Comparison of ENCODE assay signal across 8 cellular contexts in the genomic region with DNA sequence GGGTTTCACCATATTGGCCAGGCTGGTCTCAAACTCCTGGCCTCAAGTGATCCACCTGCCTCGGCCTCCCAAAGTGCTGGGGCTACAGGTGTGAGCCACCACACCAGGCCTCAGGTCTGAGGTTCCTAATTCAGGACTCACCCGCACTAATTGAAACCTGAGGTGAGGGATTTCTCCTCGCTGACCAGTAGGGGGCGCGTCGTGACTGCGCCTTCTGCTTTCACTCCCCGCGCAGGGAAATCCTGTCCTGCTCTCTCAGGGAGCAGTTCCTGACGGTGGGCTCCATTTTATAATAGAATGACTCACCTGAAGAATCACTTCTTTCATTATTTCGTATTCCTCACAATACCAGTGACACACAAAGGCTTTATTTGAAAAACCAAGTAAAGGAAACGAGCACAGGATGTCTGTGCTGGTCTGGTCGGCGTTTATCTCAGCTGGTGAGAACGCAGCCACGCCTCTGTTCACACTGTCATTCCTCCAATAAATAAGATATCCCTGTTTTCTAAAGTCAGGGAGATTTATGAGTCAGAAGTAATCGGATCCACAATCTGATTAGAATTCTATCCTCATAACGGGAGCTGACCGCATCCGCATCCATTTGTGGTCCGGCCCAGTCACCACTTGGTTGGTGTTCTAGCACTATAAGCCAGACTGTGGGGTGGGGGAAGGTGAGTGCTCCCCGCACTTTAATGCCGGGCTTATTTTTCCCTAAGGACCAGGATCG. TPM values are rescaled to one million over a fixed set of nuclear protein-coding genes. Genes with fewer than 3 reads are reported as not detected.
DNase-seq lines count a peak whose midpoint lies in the region; ATAC-seq and TF ChIP-seq lines count a peak whose summit lies in the region.

No MANE protein-coding gene starts in this region.

- intact Hi-C loops in left ventricle myocardium inferior (cut with micrococcal nuclease) = loop anchor here (10.0 kb wide), 1 partner anchor 168 kb away; no protein-coding TSS in a partner anchor
- intact Hi-C loops in posterior vena cava (cut with DNase I) = loop anchor here (10.0 kb wide), 2 partner anchors 168 to 178 kb away; no protein-coding TSS in a partner anchor

- ATAC-seq in DND-41 (ENCODE audit: insufficient read depth, low read depth) (peak; percentile 92), upper lobe of left lung (ENCODE audit: low FRiP score in 2 of 2) (peak; percentile 92 to 93)

- H3K9me3 Mint-ChIP-seq in T-helper 1 cell treated with Interleukin-12 subunit alpha and Interleukin-12 subunit beta and Interleukin-4 antibody, amounts not matched to agents 30 μg/mL and 1 μg/mL, for 36 hours = no peaks in the 10 kb centered on the region

- no peaks in the 10 kb centered on the region for H3K9me2 ChIP-seq in GM23248 (ENCODE audit: insufficient read depth)

- WGBS in GM23248 (ENCODE audit: low coverage in 1 of 2, low lambda C conversion rate in 2 of 2, missing lambda C conversion rate in 2 of 2), 2 experiments = 16 to 20% methylated on average over 24 of the region's 24 CpGs
- WGBS in upper lobe of left lung, 2 donors = 21 to 24% methylated on average over 23 to 24 of the region's 24 CpGs

- H3K4me3 Mint-ChIP-seq in T-helper 1 cell treated with Interleukin-12 subunit alpha and Interleukin-12 subunit beta and Interleukin-4 antibody, amounts not matched to agents 30 μg/mL and 1 μg/mL, for 36 hours = peak overlapping the region; percentile 38

- H3K4me3 ChIP-seq in DND-41 (ENCODE audit: low read depth in 1 of 2, low read length in 2 of 2) (no peak overlapping the region), GM23248 (peak overlapping the region; percentile 69), left ventricle myocardium inferior (peak overlapping the region; percentile 52), upper lobe of left lung (peak overlapping the region in 2 of 4 donors; percentile 28 to 40)

- H3K9ac ChIP-seq in DND-41 (ENCODE audit: low read depth, low read length) (no peak overlapping the region), GM23248 (peak overlapping the region; percentile 61)

- H2AFZ ChIP-seq in DND-41 (ENCODE audit: low read depth, low read length) (peak overlapping the region; percentile 48), GM23248 (peak overlapping the region; percentile 91)

- no peak overlapping the region for H3K4me2 ChIP-seq in DND-41 (ENCODE audit: insufficient read depth, low read length)
- H3K4me2 ChIP-seq in GM23248 (ENCODE audit: unreplicated experiment) = peak overlapping the region; percentile 72

- peaks cover 19% of the 10 kb centered on the region for H3K4me1 Mint-ChIP-seq in T-helper 1 cell treated with Interleukin-12 subunit alpha and Interleukin-12 subunit beta and Interleukin-4 antibody, amounts not matched to agents 30 μg/mL and 1 μg/mL, for 36 hours (ENCODE audit: low read depth)

- peak overlapping the region; percentile 51 for H3K27ac Mint-ChIP-seq in T-helper 1 cell treated with Interleukin-12 subunit alpha and Interleukin-12 subunit beta and Interleukin-4 antibody, amounts not matched to agents 30 μg/mL and 1 μg/mL, for 36 hours

- H3K27me3 Mint-ChIP-seq in T-helper 1 cell treated with Interleukin-12 subunit alpha and Interleukin-12 subunit beta and Interleukin-4 antibody, amounts not matched to agents 30 μg/mL and 1 μg/mL, for 36 hours (ENCODE audit: low read depth) = no peaks in the 10 kb centered on the region

- H4K20me1 ChIP-seq in DND-41 (ENCODE audit: insufficient read depth, low read length) = no peaks in the 10 kb centered on the region
- no peaks in the 10 kb centered on the region for H4K20me1 ChIP-seq in GM23248 (ENCODE audit: insufficient read depth)

- TF ChIP-seq EP300 in upper lobe of left lung (IDR thresholded peaks at IDR 0.05) = no peak

- DNase-seq in DND-41 = peak; percentile 70
- peak; percentile 94 for DNase-seq in GM23248
- DNase-seq in LoVo (ENCODE audit: low spot score) = peak; percentile 90
- peak; percentile 76 for DNase-seq in amniotic stem cell (lab: John Stamatoyannopoulos, UW)
- peak; percentile 65 for DNase-seq in left ventricle myocardium inferior
- DNase-seq in posterior vena cava (ENCODE audit: low spot score) = peak; percentile 94
- DNase-seq in upper lobe of left lung = peak; percentile 62 to 84

- no peaks in the 10 kb centered on the region for H3K27me3 ChIP-seq in DND-41 (ENCODE audit: insufficient read depth, low read length, poor library complexity)
- H3K27me3 ChIP-seq in GM23248 (replicated peaks; ENCODE audit: insufficient read depth) = no peaks in the 10 kb centered on the region
- no peaks in the 10 kb centered on the region for H3K27me3 ChIP-seq in left ventricle myocardium inferior (ENCODE audit: low read depth)
- H3K27me3 ChIP-seq in upper lobe of left lung = no peaks in the 10 kb centered on the region

- H3K79me2 ChIP-seq in DND-41 (ENCODE audit: insufficient read depth, low read length) = no peaks in the 10 kb centered on the region
- no peaks in the 10 kb centered on the region for H3K79me2 ChIP-seq in GM23248 (ENCODE audit: insufficient read depth)

- H3K36me3 ChIP-seq in DND-41 (ENCODE audit: insufficient read depth, low read length) (no peaks in the 10 kb centered on the region), GM23248 (ENCODE audit: low read depth) (no peaks in the 10 kb centered on the region), left ventricle myocardium inferior (no peaks in the 10 kb centered on the region), upper lobe of left lung (no peaks in the 10 kb centered on the region)

- H3F3A ChIP-seq in GM23248 (ENCODE audit: insufficient read depth) = peaks cover 21% of the 10 kb centered on the region

- no peaks in the 10 kb centered on the region for H3K36me3 Mint-ChIP-seq in T-helper 1 cell treated with Interleukin-12 subunit alpha and Interleukin-12 subunit beta and Interleukin-4 antibody, amounts not matched to agents 30 μg/mL and 1 μg/mL, for 36 hours (ENCODE audit: low read depth)

- in situ Hi-C loops in GM23248 (cut with MboI) = loop anchor here (10.0 kb wide), 1 partner anchor 168 kb away; no protein-coding TSS in a partner anchor

- H3K4me1 ChIP-seq in DND-41 (ENCODE audit: insufficient read depth, low read length) (no peaks in the 10 kb centered on the region), GM23248 (ENCODE audit: insufficient read depth) (peaks cover 20% of the 10 kb centered on the region), left ventricle myocardium inferior (peaks cover 22% of the 10 kb centered on the region), upper lobe of left lung (peaks cover 17 to 22% (median 18%) of the 10 kb centered on the region in 4 donors)

- TF ChIP-seq CTCF in DND-41 (IDR thresholded peaks at IDR 0.05; ENCODE audit: borderline replicate concordance, extremely low read depth, low read length, poor library complexity, severe bottlenecking) = peak; percentile 90
- peak; percentile 94 for TF ChIP-seq CTCF in left ventricle myocardium inferior (IDR thresholded peaks at IDR 0.05; ENCODE audit: borderline replicate concordance)
- TF ChIP-seq CTCF in upper lobe of left lung (IDR thresholded peaks at IDR 0.05) = peak; percentile 85 to 95 (median 90)

- no peak overlapping the region for H3K27ac ChIP-seq in DND-41 (ENCODE audit: low read length)
- H3K27ac ChIP-seq in GM23248 = peak overlapping the region; percentile 55
- H3K27ac ChIP-seq in left ventricle myocardium inferior (replicated peaks) = peak overlapping the region; percentile 58
- peak overlapping the region; percentile 35 to 82 (median 56) for H3K27ac ChIP-seq in upper lobe of left lung

- TF ChIP-seq POLR2A in upper lobe of left lung (IDR thresholded peaks at IDR 0.05) = no peak

- H3K9me3 ChIP-seq in DND-41 (ENCODE audit: insufficient read depth, low read length, severe bottlenecking) (no peaks in the 10 kb centered on the region), GM23248 (ENCODE audit: low read depth) (no peaks in the 10 kb centered on the region), left ventricle myocardium inferior (replicated peaks) (no peaks in the 10 kb centered on the region), upper lobe of left lung (no peaks in the 10 kb centered on the region)

RNA-seq across cellular contexts. Expression of gene BAG3, which starts 35.4 kb away (rescaled TPM):
- total RNA-seq in GM23248 (2014; rRNA removed; shearing (Covaris generic)) = 18.1 and 20.0 TPM in 2 replicates
- 88.2 and 99.5 TPM in 2 replicates for polyA plus RNA-seq in GM23248 (2016; fragmentation: Nextera tagmentation; extraction: Ambion mirVana)
- total RNA-seq in left ventricle myocardium inferior = 164 TPM
- total RNA-seq in posterior vena cava = 10 to 100 TPM; 52.6 to 65.2 TPM
- total RNA-seq in upper lobe of left lung = 10 to 100 TPM; 23.0 to 53.8 (median 40.3) TPM

RNA-seq across cellular contexts. Expression of gene INPP5F, which starts 39.2 kb away (rescaled TPM):
- total RNA-seq in GM23248 (2014; rRNA removed; shearing (Covaris generic)) = 9.9 and 10.9 TPM in 2 replicates
- 6.6 and 8.5 TPM in 2 replicates for polyA plus RNA-seq in GM23248 (2016; fragmentation: Nextera tagmentation; extraction: Ambion mirVana)
- total RNA-seq in left ventricle myocardium inferior (4.9 TPM), posterior vena cava (10 to 100 TPM; 10.5 to 21.9 TPM), upper lobe of left lung (10 to 100 TPM in 3 of 6 donors, 1 to 10 TPM in 3; 6.7 to 14.4 (median 10.1) TPM)

Comparison
In these comparisons a context has a peak if more than half of its experiments do, and no peak if none do; other contexts are left out.
1. H3K4me3 ChIP-seq: peak in GM23248 (single experiment) and left ventricle myocardium inferior (single experiment); none in DND-41 (0 of 2).
2. Peak in every context shown above with its lines, with median percentiles within 50 percentile points of each other: DNase-seq and CTCF ChIP-seq.